ENCODE assay signal across 13 cellular contexts in the genomic region with DNA sequence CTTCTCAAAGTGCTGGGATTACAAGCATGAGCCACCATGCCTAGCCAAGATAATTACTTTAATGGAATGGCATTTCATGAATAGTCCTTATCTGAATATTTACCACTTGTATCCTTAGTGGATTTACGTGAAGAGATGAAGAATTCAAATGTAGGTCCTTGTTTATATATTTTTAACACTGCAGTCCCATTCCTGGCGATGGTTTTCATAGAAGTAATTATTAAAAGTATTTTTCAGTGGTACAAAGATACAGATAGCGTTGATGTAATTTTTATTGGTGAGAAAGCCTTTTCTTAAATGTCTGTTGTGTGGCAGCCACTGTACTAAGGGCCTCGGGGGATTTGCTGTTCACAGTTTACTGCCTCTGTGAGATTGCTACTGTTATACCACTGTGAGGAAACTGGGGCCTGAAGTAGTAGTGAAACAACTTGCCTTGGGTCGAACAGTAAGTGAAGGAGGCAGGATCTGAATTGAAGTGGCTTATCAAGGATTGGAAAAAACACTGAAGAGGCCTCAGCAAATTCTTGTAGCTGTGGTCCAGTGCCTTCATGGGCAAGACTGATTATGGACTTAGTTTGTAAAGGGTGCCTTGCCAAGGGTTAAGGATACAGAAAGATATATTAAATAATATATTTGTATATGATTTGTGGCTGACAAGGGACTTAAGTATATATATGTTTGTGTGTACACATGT.
DNase-seq lines count a peak whose midpoint lies in the region; ATAC-seq and TF ChIP-seq lines count a peak whose summit lies in the region.
"Had no signal": no experiment of that assay in that cellular context is flagged by ENCODE, and none has a peak within 500 bp of the region (broad histone marks: within the 10 kb centered on the region; RNA-seq: fewer than 3 reads in every experiment).

No MANE protein-coding gene starts in this region.

- no peak for TF ChIP-seq CTCF in A673 (conservative IDR thresholded peaks at IDR 0.05; ENCODE audit: low read depth, low read length)

- H3K4me1 ChIP-seq in A673 (ENCODE audit: insufficient read depth, low read length, poor library complexity, severe bottlenecking) = peaks cover 19% of the 10 kb centered on the region
- H3K4me1 ChIP-seq: upper lobe of left lung had no signal

- no peaks in the 10 kb centered on the region for H3K9me3 ChIP-seq in A673 (ENCODE audit: low read depth, low read length, poor library complexity, severe bottlenecking)
- H3K9me3 ChIP-seq: upper lobe of left lung had no signal

- H3K36me3 ChIP-seq in A673 (ENCODE audit: insufficient read depth, low read length, poor library complexity, severe bottlenecking) = no peaks in the 10 kb centered on the region

- ATAC-seq in GM19438 (IDR thresholded peaks at IDR 0.05; ENCODE audit: low read depth, unreplicated experiment) = peak; percentile 74
- peak; percentile 50 for ATAC-seq in HG02943 (IDR thresholded peaks at IDR 0.05; ENCODE audit: low read depth, unreplicated experiment)

- no peak overlapping the region for H3K4me3 ChIP-seq in A673 (ENCODE audit: low read depth, low read length, poor library complexity, severe bottlenecking)
- H3K4me3 ChIP-seq: upper lobe of left lung had no signal

- BruUV-seq in A673 (replicated peaks; lab: Mats Ljungman, UMichigan) = no TSS peak

- peak overlapping the region; percentile 21 for H3K27ac ChIP-seq in A673 (ENCODE audit: low read depth, low read length, poor library complexity, severe bottlenecking)

- H3K27me3 ChIP-seq in A673 (replicated peaks; ENCODE audit: insufficient read depth, low read depth, low read length, poor library complexity) = no peaks in the 10 kb centered on the region
- H3K27me3 ChIP-seq: upper lobe of left lung had no signal

- POLR2A ChIA-PET in A673 (lab: Charles Lee; ENCODE audit: low non-redundant PET) = no interaction called here

- DNase-seq in A673 (ENCODE audit: low spot score) (peak; percentile 58), NAMALWA (ENCODE audit: low spot score) (peak; percentile 17), D341Med (ENCODE audit: low spot score) (no peak)
- DNase-seq in NK-92 treated with Interleukin-12 subunit alpha and Interleukin-12 subunit beta, amount 100 ng/mL, for 24 hours (lab: John Stamatoyannopoulos, UW) = no peak
- no peak for DNase-seq in stimulated activated CD4-positive, alpha-beta T cell treated with anti-CD3 and anti-CD28 coated beads, Interleukin-15, amount 100 ng/mL, for 24 hours
- no peak for DNase-seq in activated CD4-positive, alpha-beta T cell treated with anti-CD3 and anti-CD28 coated beads for 48 hours
- DNase-seq: activated CD4-positive, alpha-beta T cell treated with anti-CD3 and anti-CD28 coated beads for 1 hour; effector memory CD4-positive, alpha-beta T cell; NCI-H1092; stimulated activated CD4-positive, alpha-beta T cell treated with anti-CD3 and anti-CD28 coated beads, Interleukin-2, amount 100 ng/mL, for 48 hours had no signal

- CTCF ChIA-PET in A673 (lab: Charles Lee) = no interaction called here

- intact Hi-C loops in A673 (cut with micrococcal nuclease; ENCODE audit: unreplicated experiment) = no loop called here

Comparison
In these comparisons a context has a peak if more than half of its experiments do, and no peak if none do; other contexts are left out.
1. DNase-seq: peak in A673 (single experiment) and NAMALWA (single experiment); none in NK-92 treated with Interleukin-12 subunit alpha and Interleukin-12 subunit beta, amount 100 ng/mL, for 24 hours (single experiment), D341Med (single experiment), stimulated activated CD4-positive, alpha-beta T cell treated with anti-CD3 and anti-CD28 coated beads, Interleukin-15, amount 100 ng/mL, for 24 hours (single experiment) and activated CD4-positive, alpha-beta T cell treated with anti-CD3 and anti-CD28 coated beads for 48 hours (single experiment).